In the genomic region with DNA sequence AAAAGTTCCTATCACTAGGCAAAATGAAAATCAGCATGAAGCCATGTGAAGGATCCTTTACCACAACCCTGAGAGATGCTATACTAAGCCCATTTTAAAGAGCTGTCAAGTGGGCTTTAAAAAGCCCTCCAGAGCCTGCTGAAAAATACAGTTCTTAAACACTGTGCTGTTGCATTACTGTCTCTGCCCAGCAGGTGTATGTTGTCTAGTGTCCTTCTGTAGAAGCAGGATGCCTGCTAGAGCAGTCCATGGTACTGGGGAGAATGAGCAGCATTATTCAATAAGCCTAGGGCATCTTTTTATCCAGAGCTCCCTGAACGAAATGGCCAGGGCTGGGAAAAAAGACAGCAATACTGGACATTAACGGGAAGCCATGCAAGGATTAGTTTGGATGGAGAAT, we compare ENCODE assay signal across 9 cellular contexts.
DNase-seq lines count a peak whose midpoint lies in the region; ATAC-seq and TF ChIP-seq lines count a peak whose summit lies in the region.
"Had no signal": no experiment of that assay in that cellular context is flagged by ENCODE, and none has a peak within 500 bp of the region (broad histone marks: within the 10 kb centered on the region; RNA-seq: fewer than 3 reads in every experiment).

No MANE protein-coding gene starts in this region.

- peak; percentile 23 for TF ChIP-seq CTCF in MM.1S (IDR thresholded peaks at IDR 0.05; ENCODE audit: low read length)
- TF ChIP-seq CTCF in heart right ventricle (IDR thresholded peaks at IDR 0.05), result peak in 4 of 9 donors; percentile 15 to 40 (median 20)

- H3K36me3 ChIP-seq in GM23248 (ENCODE audit: low read depth) (no peaks in the 10 kb centered on the region), MM.1S (replicated peaks; ENCODE audit: insufficient read depth, low read length) (no peaks in the 10 kb centered on the region), heart right ventricle (no peaks in the 10 kb centered on the region)

- H3K4me2 ChIP-seq in GM23248 (ENCODE audit: unreplicated experiment) (no peak overlapping the region), MM.1S (ENCODE audit: low read depth, low read length) (no peak overlapping the region)

- H3F3A ChIP-seq in GM23248 (ENCODE audit: insufficient read depth) (no peaks in the 10 kb centered on the region), MM.1S (ENCODE audit: insufficient read depth, low read length) (no peaks in the 10 kb centered on the region)

- ATAC-seq in heart right ventricle, result no peak
- no peak for ATAC-seq in HG02623 (IDR thresholded peaks at IDR 0.05; ENCODE audit: unreplicated experiment)
- ATAC-seq: left colon had no signal

- H3K9ac ChIP-seq in GM23248, result no peak overlapping the region
- no peak overlapping the region for H3K9ac ChIP-seq in MM.1S (ENCODE audit: low read length)

- no peaks in the 10 kb centered on the region for H3K4me1 ChIP-seq in GM23248 (ENCODE audit: insufficient read depth)
- no peaks in the 10 kb centered on the region for H3K4me1 ChIP-seq in MM.1S (ENCODE audit: low read length)
- no peaks in the 10 kb centered on the region for H3K4me1 ChIP-seq in heart right ventricle

- H3K9me2 ChIP-seq in GM23248 (ENCODE audit: insufficient read depth) (no peaks in the 10 kb centered on the region), MM.1S (replicated peaks; ENCODE audit: insufficient read depth, low read length) (no peaks in the 10 kb centered on the region)

- H3K9me3 ChIP-seq in GM23248 (ENCODE audit: low read depth), result no peaks in the 10 kb centered on the region
- H3K9me3 ChIP-seq in MM.1S (replicated peaks; ENCODE audit: insufficient read depth, low read length), result no peaks in the 10 kb centered on the region
- H3K9me3 ChIP-seq in heart right ventricle, result no peaks in the 10 kb centered on the region

- intact Hi-C loops in heart right ventricle (cut with DNase I), result loop anchor here in 5 of 10 donors (10.0 kb wide), 3 partner anchors 362 to 732 kb away; a partner anchor contains a TSS

- DNase-seq in ELR (ENCODE audit: low read depth) (peak; percentile 54), GM23248 (peak; percentile 47), MM.1S (peak; percentile 8), cerebellar cortex (ENCODE audit: low spot score) (peak; percentile 12), amygdala (lab: John Stamatoyannopoulos, UW) (no peak), mucosa of gallbladder (ENCODE audit: low spot score) (no peak), heart right ventricle (no peak)

- H2AFZ ChIP-seq in GM23248, result no peak overlapping the region
- H2AFZ ChIP-seq in MM.1S (ENCODE audit: low read length), result no peak overlapping the region

- in situ Hi-C loops in GM23248 (cut with MboI), result no loop called here

- H3K79me2 ChIP-seq in GM23248 (ENCODE audit: insufficient read depth) (no peaks in the 10 kb centered on the region), MM.1S (ENCODE audit: low read length) (no peaks in the 10 kb centered on the region)

- H3K27ac ChIP-seq in GM23248 (no peak overlapping the region), MM.1S (ENCODE audit: low read length) (no peak overlapping the region), heart right ventricle (no peak overlapping the region)

- H4K20me1 ChIP-seq in GM23248 (ENCODE audit: insufficient read depth) (no peaks in the 10 kb centered on the region), MM.1S (ENCODE audit: insufficient read depth, low read length) (no peaks in the 10 kb centered on the region)

- H3K4me3 ChIP-seq in GM23248, result no peak overlapping the region
- H3K4me3 ChIP-seq in MM.1S (ENCODE audit: low read length), result no peak overlapping the region
- H3K4me3 ChIP-seq in heart right ventricle, result no peak overlapping the region

- WGBS in GM23248 (ENCODE audit: low coverage in 1 of 2, low lambda C conversion rate in 2 of 2, missing lambda C conversion rate in 2 of 2), 2 experiments, result 27 to 37% methylated on average over 2 of the region's 2 CpGs
- 83 to 93% methylated on average over 2 of the region's 2 CpGs for WGBS in heart right ventricle, 2 donors

- no peaks in the 10 kb centered on the region for H3K27me3 ChIP-seq in GM23248 (replicated peaks; ENCODE audit: insufficient read depth)
- H3K27me3 ChIP-seq in MM.1S (replicated peaks; ENCODE audit: insufficient read depth, low read length), result no peaks in the 10 kb centered on the region
- no peaks in the 10 kb centered on the region for H3K27me3 ChIP-seq in heart right ventricle

Comparison
In these comparisons a context has a peak if more than half of its experiments do, and no peak if none do; other contexts are left out.
1. DNase-seq: peak in ELR (single experiment), GM23248 (single experiment), MM.1S (single experiment) and cerebellar cortex (single experiment); none in amygdala (0 of 56), mucosa of gallbladder (single experiment) and heart right ventricle (0 of 2).